Comparison of ENCODE assay signal across 22 cellular contexts in the genomic region with DNA sequence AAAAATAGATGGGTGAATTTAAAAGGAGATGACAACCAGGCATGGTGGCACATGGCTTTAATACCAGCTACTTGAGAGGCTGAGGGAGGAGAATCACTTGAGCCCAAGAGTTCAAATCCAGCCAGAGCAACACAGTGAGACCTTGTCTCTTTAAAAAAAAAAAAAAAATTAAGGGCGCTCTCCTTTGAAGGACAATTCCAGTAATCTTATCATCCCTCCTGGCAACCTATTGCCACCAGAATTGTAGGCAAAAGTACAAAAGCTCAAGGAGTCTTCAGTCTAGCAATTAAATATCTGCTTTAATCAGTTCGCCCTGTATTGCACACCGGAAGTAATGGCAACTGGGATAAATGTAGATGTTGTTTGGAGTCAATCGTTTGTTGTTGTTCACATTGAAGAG. TPM values are rescaled to one million over a fixed set of nuclear protein-coding genes. Genes with fewer than 3 reads are reported as not detected.
A peak's percentile ranks its signal among the peaks of the same experiment; 100 is the strongest.
DNase-seq lines count a peak whose midpoint lies in the region; ATAC-seq, FAIRE-seq and TF ChIP-seq lines count a peak whose summit lies in the region.
"Had no signal": no experiment of that assay in that cellular context is flagged by ENCODE, and none has a peak within 500 bp of the region (broad histone marks: within the 10 kb centered on the region; RNA-seq: fewer than 3 reads in every experiment).

No MANE protein-coding gene starts in this region.

- TF ChIP-seq CTCF in heart right ventricle (IDR thresholded peaks at IDR 0.05), result no peak
- no peak for TF ChIP-seq CTCF in esophagus muscularis mucosa (IDR thresholded peaks at IDR 0.05)
- TF ChIP-seq CTCF in pancreas (IDR thresholded peaks at IDR 0.05), result no peak

- no peak for TF ChIP-seq POLR2A in esophagus muscularis mucosa (IDR thresholded peaks at IDR 0.05; ENCODE audit: low read depth)

- no peak overlapping the region for H3K4me3 Mint-ChIP-seq in activated T-cell treated with anti-CD3 and anti-CD28 coated beads, Interleukin-2, amount 50 U/mL, for 4 hours
- H3K4me3 Mint-ChIP-seq: activated CD4-positive, alpha-beta T cell treated with anti-CD3 and anti-CD28 coated beads for 36 hours; activated naive CD8-positive, alpha-beta T cell; stimulated activated memory B cell treated with anti-CD40 and anti-IgM and Interleukin-4, amounts not matched to agents 10 μg/mL and 1 μg/mL and 100 μg/mL, for 72 hours had no signal

- H3K27ac ChIP-seq in heart right ventricle (peak overlapping the region in 9 of 10 donors; percentile 50 to 80 (median 71)), esophagus muscularis mucosa (replicated peaks in 1 of 4) (peak overlapping the region in 3 of 4 donors; percentile 47 to 66 (median 64)), pancreas (peak overlapping the region in 1 of 4 donors; percentile 69)
- H3K27ac ChIP-seq: parathyroid adenoma had no signal

- WGBS in heart right ventricle, 2 donors, result 78 to 80% methylated on average over 4 of the region's 4 CpGs
- WGBS in esophagus muscularis mucosa, result 97% methylated on average over 4 of the region's 4 CpGs
- 30 to 40% methylated on average over 4 of the region's 4 CpGs for WGBS in pancreas, 2 donors

- H3K27me3 ChIP-seq in heart right ventricle (no peaks in the 10 kb centered on the region), esophagus muscularis mucosa (no peaks in the 10 kb centered on the region), pancreas (no peaks in the 10 kb centered on the region)

- H3K9me3 ChIP-seq in heart right ventricle, result no peaks in the 10 kb centered on the region
- H3K9me3 ChIP-seq in esophagus muscularis mucosa, result no peaks in the 10 kb centered on the region
- no peaks in the 10 kb centered on the region for H3K9me3 ChIP-seq in pancreas

- no peak for ATAC-seq in heart right ventricle
- no peak for ATAC-seq in left ventricle myocardium superior
- peak; percentile 26 to 67 (median 44) for ATAC-seq in pancreas
- ATAC-seq in activated T-cell treated with anti-CD3 and anti-CD28 coated beads, Interleukin-2, amount 50 U/mL, for 4 hours, result no peak
- ATAC-seq: activated CD4-positive, alpha-beta T cell treated with anti-CD3 and anti-CD28 coated beads for 36 hours; stimulated activated memory B cell treated with anti-CD40 and anti-IgM and Interleukin-4, amounts not matched to agents 10 μg/mL and 1 μg/mL and 100 μg/mL, for 72 hours had no signal

- DNase-seq in heart right ventricle, result no peak
- DNase-seq in left ventricle myocardium superior, result no peak
- no peak for DNase-seq in esophagus muscularis mucosa (ENCODE audit: extremely low spot score)
- DNase-seq in pancreas, result no peak
- DNase-seq in NCI-H1105 treated with DMSO at 0.1 percent for 48 hours (lab: John Stamatoyannopoulos, UW), result no peak
- no peak for DNase-seq in hippocampal formation (lab: John Stamatoyannopoulos, UW)
- DNase-seq in NCI-H1417 (lab: John Stamatoyannopoulos, UW), result no peak
- no peak for DNase-seq in activated T-cell treated with anti-CD3 and anti-CD28 coated beads, Interleukin-2, amount 50 U/mL, for 4 hours
- DNase-seq: 8988T; activated CD4-positive, alpha-beta T cell treated with anti-CD3 and anti-CD28 coated beads for 36 hours; islet precursor cell; Kasumi-1; NCI-H1105; NCI-H526 treated with DMSO at 0.1 percent for 48 hours; stimulated activated CD4-positive, alpha-beta T cell treated with anti-CD3 and anti-CD28 coated beads, Interleukin-1b, Interleukin-23, amount 100 ng/mL, for 48 hours; trophoblast cell had no signal

- no peaks in the 10 kb centered on the region for H3K27me3 Mint-ChIP-seq in activated T-cell treated with anti-CD3 and anti-CD28 coated beads, Interleukin-2, amount 50 U/mL, for 4 hours (ENCODE audit: low read depth)
- H3K27me3 Mint-ChIP-seq: activated CD4-positive, alpha-beta T cell treated with anti-CD3 and anti-CD28 coated beads for 36 hours; activated naive CD8-positive, alpha-beta T cell; brain; stimulated activated memory B cell treated with anti-CD40 and anti-IgM and Interleukin-4, amounts not matched to agents 10 μg/mL and 1 μg/mL and 100 μg/mL, for 72 hours had no signal

- H3K9me3 Mint-ChIP-seq in activated T-cell treated with anti-CD3 and anti-CD28 coated beads, Interleukin-2, amount 50 U/mL, for 4 hours, result no peaks in the 10 kb centered on the region
- H3K9me3 Mint-ChIP-seq: brain; stimulated activated memory B cell treated with anti-CD40 and anti-IgM and Interleukin-4, amounts not matched to agents 10 μg/mL and 1 μg/mL and 100 μg/mL, for 72 hours had no signal

- no peaks in the 10 kb centered on the region for H3K36me3 Mint-ChIP-seq in activated T-cell treated with anti-CD3 and anti-CD28 coated beads, Interleukin-2, amount 50 U/mL, for 4 hours (ENCODE audit: insufficient read depth)

- peaks cover 19 to 97% (median 92%) of the 10 kb centered on the region in 9 donors for H3K4me1 ChIP-seq in heart right ventricle
- peaks cover 72 to 99% (median 89%) of the 10 kb centered on the region in 4 donors for H3K4me1 ChIP-seq in esophagus muscularis mucosa
- H3K4me1 ChIP-seq in pancreas, result peaks cover 32 to 48% (median 47%) of the 10 kb centered on the region in 3 donors

- TF ChIP-seq EP300 in esophagus muscularis mucosa (IDR thresholded peaks at IDR 0.05), result no peak

- H3K4me1 Mint-ChIP-seq in activated T-cell treated with anti-CD3 and anti-CD28 coated beads, Interleukin-2, amount 50 U/mL, for 4 hours (ENCODE audit: low read depth), result peaks cover 53% of the 10 kb centered on the region
- H3K4me1 Mint-ChIP-seq: brain had no signal

- FAIRE-seq in pancreas (lab: Jason Lieb, UNC), result no peak
- FAIRE-seq: colon, GM18507 had no signal

- intact Hi-C loops in heart right ventricle (cut with DNase I), result loop anchor here in 2 of 10 donors (5.0 to 10.0 kb wide), 2 partner anchors 132 to 190 kb away; no protein-coding TSS in a partner anchor
- intact Hi-C loops in left ventricle myocardium superior (cut with micrococcal nuclease), result loop anchor here (10.0 kb wide), 1 partner anchor 130 kb away; no protein-coding TSS in a partner anchor
- intact Hi-C loops in esophagus muscularis mucosa (cut with DNase I), result no loop called here
- intact Hi-C loops in pancreas (cut with DNase I), result no loop called here

- H3K36me3 ChIP-seq in heart right ventricle, result no peaks in the 10 kb centered on the region
- no peaks in the 10 kb centered on the region for H3K36me3 ChIP-seq in esophagus muscularis mucosa
- no peaks in the 10 kb centered on the region for H3K36me3 ChIP-seq in pancreas

- peak overlapping the region in 1 of 10 donors; percentile 8 for H3K4me3 ChIP-seq in heart right ventricle
- H3K4me3 ChIP-seq in esophagus muscularis mucosa, result peak overlapping the region in 3 of 4 donors; percentile 12 to 45 (median 15)
- H3K4me3 ChIP-seq in pancreas, result no peak overlapping the region

RNA-seq across cellular contexts. Expression of a gene that starts 7.7 kb away (rescaled TPM):
- total RNA-seq in heart right ventricle (10 to 100 TPM; 15.3 to 31.0 (median 22.1) TPM), left ventricle myocardium superior (20.9 TPM), esophagus muscularis mucosa (10 to 100 TPM; 34.1 to 93.3 (median 57.4) TPM), pancreas (10 to 100 TPM; 10.2 to 20.0 (median 14.3) TPM)
- polyA plus RNA-seq in heart right ventricle (1 to 10 TPM; 4.1 to 9.3 TPM), pancreas (1 to 10 TPM; 2.9 to 4.7 TPM)
- total RNA-seq in activated T-cell treated with anti-CD3 and anti-CD28 coated beads, Interleukin-2, amount 50 U/mL, for 4 hours, result 10 to 100 TPM; 10.2 to 11.7 (median 10.9) TPM

Comparison
In these comparisons a context has a peak if more than half of its experiments do, and no peak if none do; other contexts are left out.
1. ATAC-seq: peak in pancreas (4 of 4); none in heart right ventricle (0 of 8), left ventricle myocardium superior (single experiment) and activated T-cell treated with anti-CD3 and anti-CD28 coated beads, Interleukin-2, amount 50 U/mL, for 4 hours (0 of 2).
2. H3K4me3 ChIP-seq: peak in esophagus muscularis mucosa (3 of 4); none in pancreas (0 of 4).